ENCODE assay signal across 14 cellular contexts in the genomic region with DNA sequence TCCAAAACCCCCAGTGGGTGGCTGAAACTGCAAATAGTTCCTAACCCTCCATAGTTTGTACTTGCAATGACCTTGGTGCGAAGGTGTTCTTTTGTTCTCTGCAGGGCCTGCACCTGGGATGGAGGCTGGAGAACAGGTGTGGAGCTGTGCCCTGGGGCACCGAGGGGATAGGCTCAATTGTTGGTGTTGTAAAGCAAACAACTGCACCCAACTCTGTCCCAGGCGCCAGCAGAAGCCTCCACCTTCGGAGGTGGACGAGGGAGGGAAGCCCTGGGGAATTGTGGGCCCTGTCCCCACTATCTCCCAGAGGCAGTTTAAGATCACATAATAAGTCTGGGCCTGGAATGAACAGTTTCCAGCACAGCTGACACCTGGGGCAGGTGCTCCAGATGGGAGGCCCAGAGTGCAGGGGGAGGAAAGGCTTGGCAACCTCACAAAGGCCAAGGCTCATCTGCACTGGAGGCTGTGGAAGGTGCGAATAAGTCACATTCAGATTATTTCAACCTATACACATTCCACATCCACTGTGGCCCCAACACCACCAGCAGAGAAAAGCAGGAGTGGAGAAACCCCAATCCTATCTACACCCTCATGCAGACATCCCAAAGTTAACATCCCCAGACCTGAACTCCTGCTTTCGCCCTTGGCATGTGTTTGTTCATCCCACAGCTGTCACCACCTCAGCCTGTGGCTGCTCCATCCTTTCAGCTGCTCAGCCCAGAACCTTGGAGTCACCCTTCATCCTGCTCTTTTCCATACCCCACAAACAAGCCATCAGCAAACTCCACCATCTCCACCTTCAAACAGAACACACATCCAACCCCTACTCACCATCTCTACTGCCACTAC. TPM values are rescaled to one million over a fixed set of nuclear protein-coding genes. Genes with fewer than 3 reads are reported as not detected.
DNase-seq lines count a peak whose midpoint lies in the region; ATAC-seq, FAIRE-seq and TF ChIP-seq lines count a peak whose summit lies in the region.
"Had no signal": no experiment of that assay in that cellular context is flagged by ENCODE, and none has a peak within 500 bp of the region (broad histone marks: within the 10 kb centered on the region; RNA-seq: fewer than 3 reads in every experiment).

No MANE protein-coding gene starts in this region.

- no peak for FAIRE-seq in GM12878 (lab: Jason Lieb, UNC)

- no peaks in the 10 kb centered on the region for H3K79me2 ChIP-seq in GM12878 (ENCODE audit: control insufficient read depth, insufficient read depth, low read length)

- BruUV-seq in GM12878 (replicated peaks; lab: Mats Ljungman, UMichigan): no TSS peak

- peaks cover 22% of the 10 kb centered on the region for H3K27me3 Mint-ChIP-seq in activated naive CD4-positive, alpha-beta T cell treated with anti-CD3 and anti-CD28 coated beads, Interleukin-2, amount 10 ng/mL, durations not matched to agents 7 days and 5 days
- H3K27me3 Mint-ChIP-seq: activated B cell treated with CpG ODN at 0.5 μM for 24 hours; CD4-positive, alpha-beta T cell had no signal

- H3K36me3 Mint-ChIP-seq in activated naive CD4-positive, alpha-beta T cell treated with anti-CD3 and anti-CD28 coated beads, Interleukin-2, amount 10 ng/mL, durations not matched to agents 7 days and 5 days: no peaks in the 10 kb centered on the region

- no peaks in the 10 kb centered on the region for H3K9me3 Mint-ChIP-seq in activated naive CD4-positive, alpha-beta T cell treated with anti-CD3 and anti-CD28 coated beads, Interleukin-2, amount 10 ng/mL, durations not matched to agents 7 days and 5 days
- H3K9me3 Mint-ChIP-seq: activated B cell treated with CpG ODN at 0.5 μM for 24 hours; CD4-positive, alpha-beta T cell had no signal

- peak; percentile 66 for DNase-seq in NCI-H1092 treated with DMSO at 0.1 percent for 48 hours (lab: John Stamatoyannopoulos, UW)
- DNase-seq in NCI-H2196 (lab: John Stamatoyannopoulos, UW; ENCODE audit: unreplicated experiment): peak; percentile 89
- no peak for DNase-seq in GM12878 (ENCODE audit: low read depth, low spot score)
- DNase-seq in transverse colon: peak; percentile 78
- no peak for DNase-seq in DMS114 treated with DMSO at 0.1 percent for 48 hours (lab: John Stamatoyannopoulos, UW; ENCODE audit: unreplicated experiment)
- no peak for DNase-seq in activated naive CD4-positive, alpha-beta T cell treated with anti-CD3 and anti-CD28 coated beads, Interleukin-2, amount 10 ng/mL, durations not matched to agents 7 days and 5 days
- DNase-seq: activated B cell treated with CpG ODN at 0.5 μM for 24 hours; activated T-cell treated with anti-CD3 and anti-CD28 coated beads for 4 hours; CD4-positive, alpha-beta T cell; esophagus squamous epithelium; Kasumi-1; SK-N-SH had no signal

- no peaks in the 10 kb centered on the region for H4K20me1 ChIP-seq in GM12878 (ENCODE audit: control insufficient read depth, insufficient read depth)

- RAD21 ChIA-PET in GM12878 (lab: Charles Lee; ENCODE audit: unreplicated experiment): no interaction called here

- no peak overlapping the region for H3K4me3 Mint-ChIP-seq in activated naive CD4-positive, alpha-beta T cell treated with anti-CD3 and anti-CD28 coated beads, Interleukin-2, amount 10 ng/mL, durations not matched to agents 7 days and 5 days
- H3K4me3 Mint-ChIP-seq: activated B cell treated with CpG ODN at 0.5 μM for 24 hours; CD4-positive, alpha-beta T cell had no signal

- no peaks in the 10 kb centered on the region for H3K27me3 ChIP-seq in GM12878 (replicated peaks in 1 of 2; ENCODE audit: control insufficient read depth in 2 of 2, insufficient read depth in 2 of 2, low read length in 1 of 2)
- no peaks in the 10 kb centered on the region for H3K27me3 ChIP-seq in transverse colon
- H3K27me3 ChIP-seq: suprapubic skin had no signal

- no peak for TF ChIP-seq EP300 in GM12878 (IDR thresholded peaks at IDR 0.05; ENCODE audit: borderline replicate concordance in 1 of 2, control insufficient read depth in 1 of 2, low read depth in 2 of 2, low read length in 2 of 2)
- no peak for TF ChIP-seq EP300 in transverse colon (IDR thresholded peaks at IDR 0.05; ENCODE audit: low read depth)

- no peak overlapping the region for H3K27ac Mint-ChIP-seq in activated naive CD4-positive, alpha-beta T cell treated with anti-CD3 and anti-CD28 coated beads, Interleukin-2, amount 10 ng/mL, durations not matched to agents 7 days and 5 days
- H3K27ac Mint-ChIP-seq: activated B cell treated with CpG ODN at 0.5 μM for 24 hours; CD4-positive, alpha-beta T cell had no signal

- CTCF ChIA-PET in GM12878 (lab: Yijun Ruan, JAX): interaction anchor here (0.6 to 0.8 kb wide), 2 partner anchors 11 to 651 kb away, joined by 3 read pairs; no protein-coding TSS in a partner anchor
- CTCF ChIA-PET in activated naive CD4-positive, alpha-beta T cell treated with anti-CD3 and anti-CD28 coated beads, Interleukin-2, amount 10 ng/mL, durations not matched to agents 7 days and 5 days (lab: Charles Lee): no interaction called here

- in situ Hi-C loops in GM12878 (cut with MboI) (no loop called here), transverse colon (cut with MboI; ENCODE audit: low pct_ligation_motif_present in 1 of 4, low pct_unique_long_range_greater_than_20kb in 1 of 4, low sequenced_read_pairs in 3 of 4) (no loop called here)

- POLR2A ChIA-PET in GM12878 (lab: Charles Lee): no interaction called here

- no peak for TF ChIP-seq RAD21 in GM12878 (IDR thresholded peaks at IDR 0.05; ENCODE audit: insufficient read depth, low read depth, low read length)

- H2AFZ ChIP-seq in GM12878 (ENCODE audit: control insufficient read depth, low read depth, low read length): no peak overlapping the region

- H3K27ac ChIP-seq in GM12878 (ENCODE audit: control insufficient read depth, insufficient read depth): no peak overlapping the region
- H3K27ac ChIP-seq in transverse colon: peak overlapping the region; percentile 72 to 84 (median 78)
- H3K27ac ChIP-seq: esophagus squamous epithelium, suprapubic skin had no signal

- no peak overlapping the region for H3K9ac ChIP-seq in GM12878 (ENCODE audit: control insufficient read depth, insufficient read depth, low read length)
- H3K9ac ChIP-seq: SK-N-SH had no signal

- SMC1A ChIA-PET in GM12878 (lab: Charles Lee; ENCODE audit: uncharacterized antibody, unreplicated experiment): interaction anchor here (0.6 kb wide), 1 partner anchor 312 kb away, joined by 3 read pairs; no protein-coding TSS in a partner anchor

- TF ChIP-seq CTCF in GM12878 (IDR thresholded peaks at IDR 0.05 in 2 of 3, conservative IDR thresholded peaks at IDR 0.05 in 1 of 3; ENCODE audit: control insufficient read depth in 2 of 3, extremely low read depth in 1 of 3, insufficient read depth in 1 of 3, low read depth in 3 of 3, low read length in 3 of 3) (no peak), transverse colon (IDR thresholded peaks at IDR 0.05) (no peak)

- H3K36me3 ChIP-seq in GM12878 (ENCODE audit: control insufficient read depth in 2 of 2, insufficient read depth in 2 of 2, low read length in 1 of 2) (no peaks in the 10 kb centered on the region), transverse colon (no peaks in the 10 kb centered on the region)
- H3K36me3 ChIP-seq: esophagus squamous epithelium, suprapubic skin had no signal

- no peak overlapping the region for H3K4me2 ChIP-seq in GM12878 (ENCODE audit: control insufficient read depth, insufficient read depth)
- H3K4me2 ChIP-seq: SK-N-SH had no signal

- H3K4me3 ChIP-seq in GM12878 (no peak overlapping the region), transverse colon (no peak overlapping the region)
- H3K4me3 ChIP-seq: esophagus squamous epithelium, suprapubic skin had no signal

- WGBS in GM12878 (ENCODE audit: insufficient coverage, insufficient replicate concordance, low lambda C conversion rate, missing lambda C conversion rate): 53% methylated on average over 7 of the region's 7 CpGs
- WGBS in transverse colon (ENCODE audit: low coverage in 1 of 2), 2 donors: 58 to 100% methylated on average over 1 to 7 of the region's 7 CpGs

- H3K4me1 Mint-ChIP-seq in activated naive CD4-positive, alpha-beta T cell treated with anti-CD3 and anti-CD28 coated beads, Interleukin-2, amount 10 ng/mL, durations not matched to agents 7 days and 5 days: no peaks in the 10 kb centered on the region

- H3K4me1 ChIP-seq in GM12878 (ENCODE audit: control insufficient read depth, insufficient read depth, low read length) (no peaks in the 10 kb centered on the region), transverse colon (peaks cover 0 to 55% (median 29%) of the 10 kb centered on the region in 4 donors)
- H3K4me1 ChIP-seq: suprapubic skin had no signal

- no peak for ATAC-seq in GM12878
- no peak for ATAC-seq in HG02571 (IDR thresholded peaks at IDR 0.05; ENCODE audit: unreplicated experiment)

- TF ChIP-seq POLR2A in GM12878 (IDR thresholded peaks at IDR 0.05; ENCODE audit: low read depth, low read length) (no peak), transverse colon (IDR thresholded peaks at IDR 0.05) (peak; percentile 33)

- intact Hi-C loops in GM12878 (cut with micrococcal nuclease; ENCODE audit: unreplicated experiment) (no loop called here), transverse colon (cut with DNase I; ENCODE audit: low total_unique reads) (no loop called here)

- H3K9me3 ChIP-seq in GM12878 (replicated peaks; ENCODE audit: control insufficient read depth, insufficient read depth, low read length) (no peaks in the 10 kb centered on the region), transverse colon (no peaks in the 10 kb centered on the region)
- H3K9me3 ChIP-seq: esophagus squamous epithelium, SK-N-SH, suprapubic skin had no signal

RNA-seq across cellular contexts. Expression of a gene that starts 12.3 kb away (rescaled TPM):
- 21.8 and 22.2 TPM in 2 replicates for total RNA-seq in GM12878 (2013; cell fraction: nucleolus; rRNA removed)
- total RNA-seq in GM12878 (2014; rRNA removed) (2.6 and 2.7 TPM in 2 replicates), GM12878 (2014; rRNA removed; fragmentation: Illumina TruSeq; extraction: Trizol) (3.0 and 3.6 TPM in 2 replicates), GM12878 (2021) (5.7 and 6.2 TPM in 2 replicates), transverse colon (10 to 100 TPM; 35.8 to 62.3 (median 46.6) TPM)
- polyA plus RNA-seq in GM12878 (2011; ENCODE audit: low read depth): 2.7 TPM
- polyA plus RNA-seq in GM12878 (2011; rRNA removed) (6.9 and 8.2 TPM in 2 replicates), GM12878 (2014; fragmentation: Illumina TruSeq; extraction: Trizol) (4.3 and 5.2 TPM in 2 replicates), GM12878 (2014; fragmentation: Nextera tagmentation; extraction: Ambion mirVana) (under 1 TPM; 0.61 to 0.62 TPM), GM12878 (2014; rRNA removed) (6.2 and 7.0 TPM in 2 replicates), GM12878 (2016; fragmentation: Nextera tagmentation; extraction: Ambion mirVana) (1 to 10 TPM; 7.1 to 8.6 TPM)
- 7.8 and 9.2 TPM in 2 replicates for polyA plus RNA-seq in GM12878 (2011; cell fraction: cytosol; rRNA removed)
- 14.9 and 15.5 TPM in 2 replicates for polyA plus RNA-seq in GM12878 (2011; cell fraction: nucleus; rRNA removed)
- polyA plus RNA-seq in GM12878 (2012): 4.8 and 6.5 TPM in 2 replicates
- polyA minus RNA-seq in GM12878 (2011; rRNA and poly(A)+ RNA removed): 10.7 and 15.5 TPM in 2 replicates
- polyA minus RNA-seq in GM12878 (2011; cell fraction: cytosol; rRNA and poly(A)+ RNA removed): 6.1 and 8.6 TPM in 2 replicates
- polyA minus RNA-seq in GM12878 (2011; cell fraction: nucleus; rRNA and poly(A)+ RNA removed): 4.0 and 7.4 TPM in 2 replicates

RNA-seq across cellular contexts. Expression of a gene that starts 34.0 kb away (rescaled TPM):
- total RNA-seq in GM12878 (2013; cell fraction: nucleolus; rRNA removed): 0.15 and 0.39 TPM in 2 replicates
- total RNA-seq in GM12878 (2014; rRNA removed): 4.1 and 5.1 TPM in 2 replicates
- total RNA-seq in GM12878 (2014; rRNA removed; fragmentation: Illumina TruSeq; extraction: Trizol): 1.8 and 1.9 TPM in 2 replicates
- 3.4 and 3.9 TPM in 2 replicates for total RNA-seq in GM12878 (2021)
- polyA plus RNA-seq in GM12878 (2011; ENCODE audit: low read depth): 1.00 TPM
- polyA plus RNA-seq in GM12878 (2011; rRNA removed): 0.26 and 0.48 TPM in 2 replicates
- polyA plus RNA-seq in GM12878 (2011; cell fraction: cytosol; rRNA removed): 0.75 and 1.1 TPM in 2 replicates
- polyA plus RNA-seq in GM12878 (2011; cell fraction: nucleus; rRNA removed): 0.37 and 0.48 TPM in 2 replicates
- polyA plus RNA-seq in GM12878 (2012): 2.0 and 2.1 TPM in 2 replicates
- polyA plus RNA-seq in GM12878 (2014; fragmentation: Illumina TruSeq; extraction: Trizol): 0.51 and 1.7 TPM in 2 replicates
- under 1 TPM; 0.26 to 0.35 TPM for polyA plus RNA-seq in GM12878 (2014; fragmentation: Nextera tagmentation; extraction: Ambion mirVana)
- 3.7 and 4.0 TPM in 2 replicates for polyA plus RNA-seq in GM12878 (2014; rRNA removed)
- polyA plus RNA-seq in GM12878 (2016; fragmentation: Nextera tagmentation; extraction: Ambion mirVana): 1 to 10 TPM in 1 of 2 experiments, under 1 TPM in 1; 0.42 to 3.7 TPM
- polyA minus RNA-seq in GM12878 (2011; rRNA and poly(A)+ RNA removed): 0.51 and 0.72 TPM in 2 replicates
- 0.83 TPM in 1 of 2 replicates, not detected in the other for polyA minus RNA-seq in GM12878 (2011; cell fraction: cytosol; rRNA and poly(A)+ RNA removed)
- not detected in 2 replicates for polyA minus RNA-seq in GM12878 (2011; cell fraction: nucleus; rRNA and poly(A)+ RNA removed)
- total RNA-seq in transverse colon: 10 to 100 TPM; 10.3 to 21.7 (median 14.5) TPM

Comparison
In these comparisons a context has a peak if more than half of its experiments do, and no peak if none do; other contexts are left out.
1. DNase-seq: peak in NCI-H1092 treated with DMSO at 0.1 percent for 48 hours (single experiment), NCI-H2196 (single experiment) and transverse colon (single experiment); none in GM12878 (single experiment), DMS114 treated with DMSO at 0.1 percent for 48 hours (single experiment) and activated naive CD4-positive, alpha-beta T cell treated with anti-CD3 and anti-CD28 coated beads, Interleukin-2, amount 10 ng/mL, durations not matched to agents 7 days and 5 days (single experiment).